Comparison of ENCODE assay signal across 1 cellular context in genomic region chr10:95518455-95519131, GRCh38.
TF ChIP-seq lines count a peak whose summit lies in the region.

No MANE protein-coding gene starts in this region.

TF ChIP-seq in HepG2, 621 proteins besides CTCF, POLR2A, EP300 and RAD21 (continued from another document):
- TF ChIP-seq ZNF792 (CRISPR knock-in tag; IDR thresholded peaks at IDR 0.05) (no peak), ZNF253 (CRISPR knock-in tag; IDR thresholded peaks at IDR 0.05; ENCODE audit: borderline replicate concordance) (no peak), ZNF574 (CRISPR knock-in tag; IDR thresholded peaks at IDR 0.05) (no peak), ZNF670 (CRISPR knock-in tag; IDR thresholded peaks at IDR 0.05; ENCODE audit: borderline replicate concordance) (no peak), SOX6 (IDR thresholded peaks at IDR 0.05) (no peak), SOX6 (CRISPR knock-in tag; IDR thresholded peaks at IDR 0.05) (no peak), ZNF552 (CRISPR knock-in tag; IDR thresholded peaks at IDR 0.05; ENCODE audit: borderline replicate concordance) (no peak), SIX1 (CRISPR knock-in tag; IDR thresholded peaks at IDR 0.05; ENCODE audit: borderline replicate concordance) (no peak), NPAS2 (CRISPR knock-in tag; IDR thresholded peaks at IDR 0.05; ENCODE audit: borderline replicate concordance) (no peak), ZFAT (CRISPR knock-in tag; conservative IDR thresholded peaks at IDR 0.05) (no peak), HMGA1 (CRISPR knock-in tag; conservative IDR thresholded peaks at IDR 0.05) (no peak), MBD4 (IDR thresholded peaks at IDR 0.05; ENCODE audit: borderline replicate concordance, low read length) (no peak)
